Comparison of ENCODE assay signal across 9 cellular contexts in the genomic region with DNA sequence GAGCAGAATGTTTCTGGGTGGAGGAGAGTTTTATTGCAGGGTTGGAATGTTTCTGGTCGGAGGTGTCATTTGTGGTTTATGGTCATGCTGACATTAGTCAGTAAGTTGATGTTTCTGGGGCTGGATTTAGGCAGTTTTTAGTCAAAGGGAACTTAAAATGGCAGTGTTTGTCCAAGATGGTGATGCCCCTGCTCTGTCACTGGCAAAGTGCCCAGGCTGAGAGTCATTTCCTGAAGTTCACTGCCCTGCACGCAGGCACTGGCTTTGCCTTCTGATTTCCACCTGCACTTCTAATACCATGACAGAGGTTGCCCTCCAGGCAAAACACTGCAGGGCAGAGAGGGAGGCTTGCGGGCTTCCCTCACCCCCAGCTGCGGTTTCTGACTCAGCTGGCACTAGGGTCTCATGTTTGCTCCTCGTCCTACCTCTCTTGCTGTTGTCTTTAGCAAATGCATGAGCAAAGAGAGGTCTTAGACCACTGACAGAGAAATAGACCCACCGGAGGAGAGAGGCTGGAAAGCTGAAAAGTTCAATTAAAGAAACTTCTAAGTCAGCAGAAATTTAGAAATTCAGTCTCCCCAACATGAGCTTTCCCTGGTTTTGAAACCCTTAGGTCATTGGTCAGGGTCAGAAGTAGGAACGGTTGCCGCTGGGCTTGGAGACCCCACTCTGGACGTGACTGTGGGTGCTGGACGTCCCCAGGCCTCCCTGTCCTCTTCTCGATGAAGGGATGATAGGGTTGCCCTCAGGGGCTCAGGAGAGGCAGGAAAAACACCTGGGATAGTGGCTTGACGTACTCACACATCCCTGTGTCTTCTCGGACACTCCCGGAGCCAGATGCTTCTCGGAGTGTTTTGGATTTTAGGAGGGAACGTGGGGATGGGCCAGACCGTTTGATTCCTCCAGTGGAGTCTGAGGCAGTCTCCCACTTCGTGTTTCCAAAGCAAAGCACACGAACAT. TPM values are rescaled to one million over a fixed set of nuclear protein-coding genes. Genes with fewer than 3 reads are reported as not detected.
DNase-seq lines count a peak whose midpoint lies in the region; ATAC-seq and TF ChIP-seq lines count a peak whose summit lies in the region.
"Had no signal": no experiment of that assay in that cellular context is flagged by ENCODE, and none has a peak within 500 bp of the region (broad histone marks: within the 10 kb centered on the region; RNA-seq: fewer than 3 reads in every experiment).

No MANE protein-coding gene starts in this region.

- no peak for TF ChIP-seq POLR2A in Peyer's patch (IDR thresholded peaks at IDR 0.05)

- H3K79me2 ChIP-seq in ACC112 (ENCODE audit: control insufficient read depth, insufficient read depth, low read length, unreplicated experiment): no peaks in the 10 kb centered on the region

- H3K4me1 ChIP-seq in ACC112 (ENCODE audit: control insufficient read depth, insufficient read depth, low read length, unreplicated experiment) (peaks cover 16% of the 10 kb centered on the region), Peyer's patch (no peaks in the 10 kb centered on the region)

- H2AFZ ChIP-seq in ACC112 (ENCODE audit: low read length, unreplicated experiment): no peak overlapping the region

- no peak for TF ChIP-seq CTCF in Peyer's patch (IDR thresholded peaks at IDR 0.05)

- peak; percentile 59 for DNase-seq in GM03348 (ENCODE audit: low spot score)
- DNase-seq in Peyer's patch: peak in 2 of 3 donors; percentile 8 to 23
- DNase-seq in fibroblast of peridontal ligament (ENCODE audit: extremely low read depth): peak; percentile 55
- DNase-seq in NCI-H1092 treated with DMSO at 0.1 percent for 48 hours (lab: John Stamatoyannopoulos, UW): no peak
- DNase-seq in HuH-7 (ENCODE audit: low spot score): no peak
- no peak for DNase-seq in NCI-H510A treated with DMSO at 0.1 percent for 48 hours (lab: John Stamatoyannopoulos, UW)

- H3K27me3 ChIP-seq in ACC112 (ENCODE audit: insufficient read depth, low read length) (no peaks in the 10 kb centered on the region), Peyer's patch (no peaks in the 10 kb centered on the region)

- no peaks in the 10 kb centered on the region for H3K9me3 ChIP-seq in Peyer's patch
- H3K9me3 ChIP-seq: mucosa of descending colon had no signal

- H3K27ac ChIP-seq in ACC112 (ENCODE audit: low read depth, low read length) (peak overlapping the region; percentile 34; the same call in 1 of the 2 replicates), Peyer's patch (no peak overlapping the region)

- H3K4me3 ChIP-seq in ACC112 (ENCODE audit: low read depth, low read length) (no peak overlapping the region), Peyer's patch (no peak overlapping the region)
- H3K4me3 ChIP-seq: mucosa of descending colon had no signal

- H3K36me3 ChIP-seq in ACC112 (ENCODE audit: insufficient read depth, low read length) (no peaks in the 10 kb centered on the region), Peyer's patch (no peaks in the 10 kb centered on the region)

- no peak for ATAC-seq in HG02970 (IDR thresholded peaks at IDR 0.05; ENCODE audit: low FRiP score, unreplicated experiment)
- ATAC-seq: mucosa of descending colon had no signal

RNA-seq across cellular contexts. Expression of gene TMEM255B, which starts 26.3 kb away (rescaled TPM):
- 10 to 100 TPM in 1 of 4 donors, 1 to 10 TPM in 2, not detected in 1; 1.8 to 17.3 (median 3.5) TPM for total RNA-seq in Peyer's patch

Comparison
In these comparisons a context has a peak if more than half of its experiments do, and no peak if none do; other contexts are left out.
1. DNase-seq: peak in GM03348 (single experiment), Peyer's patch (2 of 3) and fibroblast of peridontal ligament (single experiment); none in NCI-H1092 treated with DMSO at 0.1 percent for 48 hours (single experiment), HuH-7 (single experiment) and NCI-H510A treated with DMSO at 0.1 percent for 48 hours (single experiment).